8 cellular contexts compared by ENCODE assay signal in genomic region chr19:13774217-13775191, GRCh38. TPM values are rescaled to one million over a fixed set of nuclear protein-coding genes. Genes with fewer than 3 reads are reported as not detected.
DNase-seq lines count a peak whose midpoint lies in the region; ATAC-seq and TF ChIP-seq lines count a peak whose summit lies in the region.

TSS of gene C19orf53 (plus strand) at chr19:13774456. CDS start at chr19:13774478, 22 bp downstream.

- peaks cover 7 to 20% of the 10 kb centered on the region in 2 donors for H3K4me1 ChIP-seq in left lung

- H3K4me3 ChIP-seq in left lung, result peak within 1 kb of the TSS; percentile 81 to 83

- H3K9me3 ChIP-seq in left lung, result no peaks in the 10 kb centered on the region

- intact Hi-C loops in left lung (cut with DNase I), result loop anchor here in 1 of 2 donors (10.0 kb wide), 1 partner anchor 90 kb away; no protein-coding TSS in a partner anchor

- ATAC-seq in GM19395 (IDR thresholded peaks at IDR 0.05; ENCODE audit: unreplicated experiment) (peak; percentile 87), HG03565 (IDR thresholded peaks at IDR 0.05; ENCODE audit: unreplicated experiment) (peak; percentile 90), left lung (peak; percentile 99)

- peak; percentile 85 for DNase-seq in NCI-H774 (lab: John Stamatoyannopoulos, UW)
- peak; percentile 83 to 85 for DNase-seq in activated CD4-positive, alpha-beta T cell treated with anti-CD3 and anti-CD28 coated beads, Interleukin-2, amount 50 U/mL, for 4 hours
- DNase-seq in dermis blood vessel endothelial cell, result peak; percentile 96
- DNase-seq in left lung, result peak; percentile 92 to 96
- peak; percentile 78 to 85 for DNase-seq in stimulated activated CD4-positive, alpha-beta T cell treated with anti-CD3 and anti-CD28 coated beads, Interleukin-2, amount 100 ng/mL, for 48 hours

- TF ChIP-seq CTCF in C4-2B (conservative IDR thresholded peaks at IDR 0.05) (no peak), left lung (IDR thresholded peaks at IDR 0.05) (no peak)

- peak within 1 kb of the TSS; percentile 86 for H3K27ac ChIP-seq in C4-2B
- peak within 1 kb of the TSS; percentile 74 to 84 for H3K27ac ChIP-seq in left lung

- peaks cover 0 to 61% of the 10 kb centered on the region in 2 donors for H3K36me3 ChIP-seq in left lung

- H3K27me3 ChIP-seq in left lung, result no peaks in the 10 kb centered on the region

RNA-seq across cellular contexts. Expression of gene C19orf53, which starts in this region (rescaled TPM):
- 34.0 and 59.1 TPM in 2 replicates for total RNA-seq in dermis blood vessel endothelial cell
- total RNA-seq in left lung, result 10 to 100 TPM; 64.8 to 77.0 TPM

Comparison
In these comparisons a context has a peak if more than half of its experiments do, and no peak if none do; other contexts are left out.
1. Peak in every context shown above with its lines: DNase-seq, ATAC-seq, H3K4me3 ChIP-seq and H3K27ac ChIP-seq.